In genomic region chr2:126913329-126913728, GRCh38 we compare ENCODE assay signal across 33 cellular contexts. TPM values are rescaled to one million over a fixed set of nuclear protein-coding genes. Genes with fewer than 3 reads are reported as not detected.
"Had no signal": no experiment of that assay in that cellular context is flagged by ENCODE, and none has a peak within 500 bp of the region (broad histone marks: within the 10 kb centered on the region; RNA-seq: fewer than 3 reads in every experiment).

No MANE protein-coding gene starts in this region.

- H3K4me1 Mint-ChIP-seq: immature natural killer cell; memory B cell; natural killer cell; neural crest cell; stimulated activated effector memory CD8-positive, alpha-beta T cell treated with anti-CD3 and anti-CD28 coated beads, Interleukin-12 subunit alpha, Interleukin-12 subunit beta, amount 100 ng/mL, for 72 hours had no signal

- H3K9me3 ChIP-seq: gastroesophageal sphincter, heart right ventricle, neutrophil, prostate gland, sigmoid colon, stomach, thyroid gland had no signal

- H3K9me3 Mint-ChIP-seq: immature natural killer cell; memory B cell; natural killer cell; neural crest cell; stimulated activated effector memory CD8-positive, alpha-beta T cell treated with anti-CD3 and anti-CD28 coated beads, Interleukin-12 subunit alpha, Interleukin-12 subunit beta, amount 100 ng/mL, for 72 hours had no signal

- DNase-seq: effector CD4-positive, alpha-beta T cell; foreskin keratinocyte; heart right ventricle; hippocampal formation; immature natural killer cell; islet precursor cell; natural killer cell; right cardiac atrium; stimulated activated CD4-positive, alpha-beta T cell treated with anti-CD3 and anti-CD28 coated beads, Interleukin-2, amount 100 ng/mL, for 24 hours; stimulated activated CD4-positive, alpha-beta T cell treated with anti-CD3 and anti-CD28 coated beads, Interleukin-4, amount 100 ng/mL, for 24 hours; stimulated activated naive CD4-positive, alpha-beta T cell treated with Interleukin-2 at 50 U/mL for 16 hours; stomach; thyroid gland; trophoblast cell had no signal

- H3K27me3 ChIP-seq: dorsolateral prefrontal cortex, foreskin keratinocyte, gastroesophageal sphincter, neutrophil, sigmoid colon, thyroid gland had no signal

- H3K4me1 ChIP-seq: foreskin keratinocyte, gastroesophageal sphincter, heart right ventricle, prostate gland, thyroid gland had no signal

- H3K4me3 Mint-ChIP-seq: immature natural killer cell; memory B cell; natural killer cell; neural crest cell; stimulated activated effector memory CD8-positive, alpha-beta T cell treated with anti-CD3 and anti-CD28 coated beads, Interleukin-12 subunit alpha, Interleukin-12 subunit beta, amount 100 ng/mL, for 72 hours had no signal

- H3K36me3 Mint-ChIP-seq: immature natural killer cell; memory B cell; natural killer cell; stimulated activated effector memory CD8-positive, alpha-beta T cell treated with anti-CD3 and anti-CD28 coated beads, Interleukin-12 subunit alpha, Interleukin-12 subunit beta, amount 100 ng/mL, for 72 hours had no signal

- H3K27ac ChIP-seq: dorsolateral prefrontal cortex, epithelial cell of prostate, foreskin keratinocyte, gastroesophageal sphincter, heart right ventricle, neutrophil, prostate gland, sigmoid colon, stomach, thyroid gland had no signal

- H3K4me3 ChIP-seq: dorsolateral prefrontal cortex, gastroesophageal sphincter, heart right ventricle, lung, prostate gland, sigmoid colon, stomach, thyroid gland had no signal

- FAIRE-seq: urothelium cell line had no signal

- H3K27ac Mint-ChIP-seq: immature natural killer cell; memory B cell; natural killer cell; stimulated activated effector memory CD8-positive, alpha-beta T cell treated with anti-CD3 and anti-CD28 coated beads, Interleukin-12 subunit alpha, Interleukin-12 subunit beta, amount 100 ng/mL, for 72 hours had no signal

- H3K36me3 ChIP-seq: gastroesophageal sphincter, heart right ventricle, neutrophil, prostate gland, sigmoid colon, stomach, thyroid gland had no signal

RNA-seq across cellular contexts. Expression of gene TEX51, which starts 14.6 kb away (rescaled TPM):
- total RNA-seq: dorsolateral prefrontal cortex, esophagus mucosa, fibroblast of lung, foreskin keratinocyte, gastroesophageal sphincter, heart right ventricle, liver, lung, mononuclear cell, natural killer cell, neural crest cell, osteoblast, right cardiac atrium, sigmoid colon, skeletal muscle tissue, stomach, subcutaneous adipose tissue, temporal lobe, thyroid gland had no signal
- polyA plus RNA-seq: fibroblast of lung, foreskin keratinocyte, heart right ventricle, immature natural killer cell, liver, lung, right cardiac atrium, stomach had no signal
